In genomic region chr17:80270104-80270503, GRCh38 we compare ENCODE assay signal across 13 cellular contexts. TPM values are rescaled to one million over a fixed set of nuclear protein-coding genes. Genes with fewer than 3 reads are reported as not detected.
A peak's percentile ranks its signal among the peaks of the same experiment; 100 is the strongest.
DNase-seq lines count a peak whose midpoint lies in the region; ATAC-seq, FAIRE-seq and TF ChIP-seq lines count a peak whose summit lies in the region.
"Had no signal": no experiment of that assay in that cellular context is flagged by ENCODE, and none has a peak within 500 bp of the region (broad histone marks: within the 10 kb centered on the region; RNA-seq: fewer than 3 reads in every experiment).

No MANE protein-coding gene starts in this region.

- intact Hi-C loops in CD8-positive, alpha-beta T cell (cut with DNase I, micrococcal nuclease): no loop called here
- intact Hi-C loops in GM12878 (cut with micrococcal nuclease; ENCODE audit: unreplicated experiment): no loop called here

- H4K20me1 ChIP-seq in GM12878 (ENCODE audit: control insufficient read depth, insufficient read depth) (peaks cover 5% of the 10 kb centered on the region), GM23248 (ENCODE audit: insufficient read depth) (no peaks in the 10 kb centered on the region)

- H3K36me3 Mint-ChIP-seq in CD8-positive, alpha-beta T cell: peaks cover 43% of the 10 kb centered on the region
- H3K36me3 Mint-ChIP-seq in endothelial cell (ENCODE audit: low read depth, unreplicated experiment): peaks cover 18% of the 10 kb centered on the region
- H3K36me3 Mint-ChIP-seq: IgD-negative memory B cell had no signal

- CTCF ChIA-PET in CD8-positive, alpha-beta T cell (lab: Charles Lee): interaction anchor here (1.1 to 1.5 kb wide), 2 partner anchors 19 to 74 kb away, joined by 4 read pairs; no protein-coding TSS in a partner anchor
- CTCF ChIA-PET in GM12878 (lab: Yijun Ruan, JAX): interaction anchor here (1.3 kb wide), 1 partner anchor 74 kb away, joined by 6 read pairs; no protein-coding TSS in a partner anchor

- no peak overlapping the region for H3K18ac ChIP-seq in mesenchymal stem cell (ENCODE audit: low read depth in 1 of 2, low read length in 2 of 2)

- H3K4me2 ChIP-seq in GM12878 (ENCODE audit: control insufficient read depth, insufficient read depth): no peak overlapping the region
- no peak overlapping the region for H3K4me2 ChIP-seq in mesenchymal stem cell (ENCODE audit: low read length, poor library complexity, severe bottlenecking)
- no peak overlapping the region for H3K4me2 ChIP-seq in GM23248 (ENCODE audit: unreplicated experiment)

- POLR2A ChIA-PET in CD8-positive, alpha-beta T cell (lab: Charles Lee): interaction anchor here (1.1 kb wide), 1 partner anchor 11 kb away, joined by 4 read pairs; no protein-coding TSS in a partner anchor
- POLR2A ChIA-PET in GM12878 (lab: Charles Lee): interaction anchor here (0.6 kb wide), 1 partner anchor 512 kb away, joined by 3 read pairs; no protein-coding TSS in a partner anchor

- no peak overlapping the region for H2BK5ac ChIP-seq in mesenchymal stem cell (ENCODE audit: low read depth, low read length, poor library complexity, severe bottlenecking)

- H3K23ac ChIP-seq in mesenchymal stem cell (ENCODE audit: low read length in 2 of 2): no peak overlapping the region

- H3K9me2 ChIP-seq in GM23248 (ENCODE audit: insufficient read depth): no peaks in the 10 kb centered on the region

- H2AFZ ChIP-seq in GM12878 (ENCODE audit: control insufficient read depth, low read depth, low read length): no peak overlapping the region
- no peak overlapping the region for H2AFZ ChIP-seq in mesenchymal stem cell (ENCODE audit: low read depth, low read length)
- no peak overlapping the region for H2AFZ ChIP-seq in GM23248

- ATAC-seq in CD8-positive, alpha-beta T cell: no peak
- ATAC-seq in GM12878: no peak

- no peak overlapping the region for H2BK120ac ChIP-seq in mesenchymal stem cell (ENCODE audit: low read depth, low read length)

- no peak overlapping the region for H3K4me3 ChIP-seq in CD8-positive, alpha-beta T cell (ENCODE audit: low read depth, low read length)
- H3K4me3 ChIP-seq in HUES48 (ENCODE audit: low read depth, low read length) (peak overlapping the region; percentile 7; the same call in 1 of the 2 replicates), GM12878 (no peak overlapping the region), mesenchymal stem cell (ENCODE audit: insufficient read depth in 1 of 2, low read depth in 1 of 2, low read length in 2 of 2) (no peak overlapping the region), GM23248 (no peak overlapping the region)
- H3K4me3 ChIP-seq: thyroid gland had no signal

- no peak overlapping the region for H3K27ac ChIP-seq in CD8-positive, alpha-beta T cell (ENCODE audit: low read depth, low read length)
- H3K27ac ChIP-seq in HUES48 (ENCODE audit: low read depth, low read length) (peak overlapping the region; percentile 87), GM12878 (ENCODE audit: control insufficient read depth, insufficient read depth) (no peak overlapping the region), mesenchymal stem cell (ENCODE audit: low read length, poor library complexity, severe bottlenecking) (no peak overlapping the region), GM23248 (no peak overlapping the region)
- H3K27ac ChIP-seq: thyroid gland had no signal

- H3K36me3 ChIP-seq in CD8-positive, alpha-beta T cell (ENCODE audit: insufficient read depth, low read length): peaks cover 45% of the 10 kb centered on the region
- H3K36me3 ChIP-seq in HUES48 (ENCODE audit: control insufficient read depth, insufficient read depth, low read length) (peaks cover 22% of the 10 kb centered on the region), GM12878 (ENCODE audit: control insufficient read depth in 2 of 2, insufficient read depth in 2 of 2, low read length in 1 of 2) (peaks cover 16 to 39% of the 10 kb centered on the region in 2 experiments; a peak in 3 of 4 replicates), mesenchymal stem cell (ENCODE audit: control insufficient read depth in 1 of 2, insufficient read depth in 2 of 2, low read depth in 1 of 2, low read length in 2 of 2) (peaks cover 45 to 63% of the 10 kb centered on the region in 2 experiments), GM23248 (ENCODE audit: low read depth) (peaks cover 3% of the 10 kb centered on the region; the same call in 1 of the 2 replicates)

- no peaks in the 10 kb centered on the region for H3K9me3 Mint-ChIP-seq in CD8-positive, alpha-beta T cell
- H3K9me3 Mint-ChIP-seq in endothelial cell (ENCODE audit: unreplicated experiment): no peaks in the 10 kb centered on the region
- H3K9me3 Mint-ChIP-seq: IgD-negative memory B cell had no signal

- SMC1A ChIA-PET in GM12878 (lab: Charles Lee; ENCODE audit: uncharacterized antibody, unreplicated experiment): interaction anchor here (1.1 kb wide), 1 partner anchor 12 kb away, joined by 3 read pairs; no protein-coding TSS in a partner anchor

- peak overlapping the region; percentile 29 for H4K91ac ChIP-seq in mesenchymal stem cell (ENCODE audit: low read length)

- no peak overlapping the region for H2AK5ac ChIP-seq in mesenchymal stem cell (ENCODE audit: low read length, severe bottlenecking)

- H3K79me2 ChIP-seq in GM12878 (ENCODE audit: control insufficient read depth, insufficient read depth, low read length) (peaks cover 45% of the 10 kb centered on the region), GM23248 (ENCODE audit: insufficient read depth) (peaks cover 8% of the 10 kb centered on the region)

- WGBS in GM12878 (ENCODE audit: insufficient coverage, insufficient replicate concordance, low lambda C conversion rate, missing lambda C conversion rate): 97% methylated on average over 10 of the region's 10 CpGs
- WGBS in mesenchymal stem cell: 83% methylated on average over 10 of the region's 10 CpGs
- 85 to 86% methylated on average over 10 of the region's 10 CpGs for WGBS in GM23248 (ENCODE audit: low coverage in 1 of 2, low lambda C conversion rate in 2 of 2, missing lambda C conversion rate in 2 of 2), 2 experiments

- H3K9me3 ChIP-seq in CD8-positive, alpha-beta T cell (ENCODE audit: low read length): no peaks in the 10 kb centered on the region
- H3K9me3 ChIP-seq in HUES48 (ENCODE audit: control insufficient read depth, insufficient read depth, low read length): no peaks in the 10 kb centered on the region
- H3K9me3 ChIP-seq in GM12878 (replicated peaks; ENCODE audit: control insufficient read depth, insufficient read depth, low read length): no peaks in the 10 kb centered on the region; the same call in 2 of the 3 replicates
- H3K9me3 ChIP-seq in mesenchymal stem cell (ENCODE audit: control insufficient read depth, low read length): no peaks in the 10 kb centered on the region
- H3K9me3 ChIP-seq in GM23248 (ENCODE audit: low read depth): no peaks in the 10 kb centered on the region
- H3K9me3 ChIP-seq: thyroid gland had no signal

- BruUV-seq in GM12878 (replicated peaks; lab: Mats Ljungman, UMichigan): no TSS peak

- peak; percentile 44 for TF ChIP-seq POLR2A in GM12878 (IDR thresholded peaks at IDR 0.05; ENCODE audit: low read depth, low read length)

- H3K4ac ChIP-seq in mesenchymal stem cell (ENCODE audit: low read depth in 1 of 2, low read length in 2 of 2): no peak overlapping the region

- H3K14ac ChIP-seq in mesenchymal stem cell (ENCODE audit: low read length in 2 of 2): no peak overlapping the region

- DNase-seq in CD8-positive, alpha-beta T cell: peak in 1 of 7 experiments; percentile 15
- DNase-seq in GM12878 (ENCODE audit: low read depth, low spot score): no peak
- DNase-seq in mesenchymal stem cell: no peak
- DNase-seq in GM23248: no peak
- DNase-seq in SKM-1 (lab: John Stamatoyannopoulos, UW; ENCODE audit: unreplicated experiment): no peak
- DNase-seq in GM19240 (ENCODE audit: insufficient read length, low spot score): no peak
- DNase-seq in endothelial cell (ENCODE audit: low spot score): no peak
- DNase-seq: left colon, NCI-H1092 treated with DMSO at 0.1 percent for 48 hours, thyroid gland had no signal

- FAIRE-seq in GM12878 (lab: Jason Lieb, UNC): no peak
- FAIRE-seq: TTC549 had no signal

- H3K79me1 ChIP-seq in mesenchymal stem cell (replicated peaks; ENCODE audit: low read length, poor library complexity, severe bottlenecking): peaks cover 37% of the 10 kb centered on the region

- H3K4me1 Mint-ChIP-seq in CD8-positive, alpha-beta T cell (ENCODE audit: low read depth): peaks cover 44% of the 10 kb centered on the region
- peaks cover 15% of the 10 kb centered on the region for H3K4me1 Mint-ChIP-seq in endothelial cell (ENCODE audit: unreplicated experiment)

- no peaks in the 10 kb centered on the region; the same call in 1 of the 2 replicates for H3F3A ChIP-seq in GM23248 (ENCODE audit: insufficient read depth)

- in situ Hi-C loops in GM12878 (cut with MboI) (no loop called here), GM23248 (cut with MboI) (no loop called here)

- TF ChIP-seq EP300 in GM12878 (IDR thresholded peaks at IDR 0.05; ENCODE audit: borderline replicate concordance in 1 of 2, control insufficient read depth in 1 of 2, low read depth in 2 of 2, low read length in 2 of 2): no peak

- peak overlapping the region; percentile 2 for H3K4me3 Mint-ChIP-seq in CD8-positive, alpha-beta T cell
- no peak overlapping the region for H3K4me3 Mint-ChIP-seq in endothelial cell (ENCODE audit: unreplicated experiment)

- no peak for TF ChIP-seq RAD21 in GM12878 (IDR thresholded peaks at IDR 0.05; ENCODE audit: insufficient read depth, low read depth, low read length)

- peak overlapping the region in 1 of 2 experiments; percentile 15 for H2BK12ac ChIP-seq in mesenchymal stem cell (ENCODE audit: low read length in 2 of 2)

- peaks cover 86% of the 10 kb centered on the region for H3K4me1 ChIP-seq in CD8-positive, alpha-beta T cell (ENCODE audit: insufficient read depth, low read length)
- H3K4me1 ChIP-seq in HUES48 (ENCODE audit: control insufficient read depth, insufficient read depth, low read length) (peaks cover 17% of the 10 kb centered on the region), GM12878 (ENCODE audit: control insufficient read depth, insufficient read depth, low read length) (peaks cover 8% of the 10 kb centered on the region), mesenchymal stem cell (ENCODE audit: control insufficient read depth, insufficient read depth, low read depth, low read length) (peaks cover 4% of the 10 kb centered on the region), GM23248 (ENCODE audit: insufficient read depth) (no peaks in the 10 kb centered on the region)
- H3K4me1 ChIP-seq: thyroid gland had no signal

- TF ChIP-seq CTCF in CD8-positive, alpha-beta T cell (IDR thresholded peaks at IDR 0.05): no peak
- no peak for TF ChIP-seq CTCF in GM12878 (IDR thresholded peaks at IDR 0.05 in 2 of 3, conservative IDR thresholded peaks at IDR 0.05 in 1 of 3; ENCODE audit: control insufficient read depth in 2 of 3, extremely low read depth in 1 of 3, insufficient read depth in 1 of 3, low read depth in 3 of 3, low read length in 3 of 3)
- no peak for TF ChIP-seq CTCF in endothelial cell (IDR thresholded peaks at IDR 0.05; ENCODE audit: unreplicated experiment)

- H3K27ac Mint-ChIP-seq in CD8-positive, alpha-beta T cell: peak overlapping the region; percentile 71
- H3K27ac Mint-ChIP-seq in endothelial cell (ENCODE audit: unreplicated experiment): no peak overlapping the region
- H3K27ac Mint-ChIP-seq: IgD-negative memory B cell had no signal

- H4K8ac ChIP-seq in mesenchymal stem cell (ENCODE audit: low read length): no peak overlapping the region

- H3K27me3 Mint-ChIP-seq in CD8-positive, alpha-beta T cell (ENCODE audit: low read depth): no peaks in the 10 kb centered on the region
- peaks cover 10% of the 10 kb centered on the region for H3K27me3 Mint-ChIP-seq in endothelial cell (ENCODE audit: unreplicated experiment)

- RAD21 ChIA-PET in GM12878 (lab: Charles Lee; ENCODE audit: unreplicated experiment): no interaction called here

- H3K27me3 ChIP-seq in CD8-positive, alpha-beta T cell (ENCODE audit: insufficient read depth, low read length): no peaks in the 10 kb centered on the region
- H3K27me3 ChIP-seq in HUES48 (ENCODE audit: control insufficient read depth, insufficient read depth, low read length) (no peaks in the 10 kb centered on the region), GM12878 (replicated peaks in 1 of 2; ENCODE audit: control insufficient read depth in 2 of 2, insufficient read depth in 2 of 2, low read length in 1 of 2) (no peaks in the 10 kb centered on the region), mesenchymal stem cell (ENCODE audit: control insufficient read depth in 1 of 2, insufficient read depth in 1 of 2, low read length in 2 of 2) (no peaks in the 10 kb centered on the region), GM23248 (replicated peaks; ENCODE audit: insufficient read depth) (no peaks in the 10 kb centered on the region)
- H3K27me3 ChIP-seq: thyroid gland had no signal

- no peak overlapping the region for H2BK15ac ChIP-seq in mesenchymal stem cell (ENCODE audit: low read depth, poor library complexity, severe bottlenecking)

- H3K9ac ChIP-seq in HUES48 (ENCODE audit: low read depth, low read length) (no peak overlapping the region), GM12878 (ENCODE audit: control insufficient read depth, insufficient read depth, low read length) (no peak overlapping the region), mesenchymal stem cell (ENCODE audit: low read length) (no peak overlapping the region), GM23248 (no peak overlapping the region)

RNA-seq across cellular contexts. Expression of gene RNF213, which starts 9.5 kb away (rescaled TPM):
- total RNA-seq in CD8-positive, alpha-beta T cell: 100 to 1,000 TPM; 318 to 336 TPM
- total RNA-seq in GM12878 (2013; cell fraction: nucleolus; rRNA removed): 595 and 707 TPM in 2 replicates
- total RNA-seq in GM12878 (2014; rRNA removed) (84.7 and 105 TPM in 2 replicates), GM12878 (2014; rRNA removed; fragmentation: Illumina TruSeq; extraction: Trizol) (54.8 and 60.3 TPM in 2 replicates), GM12878 (2021) (129 and 145 TPM in 2 replicates), endothelial cell (ENCODE audit: unreplicated experiment) (110 TPM)
- 66.3 TPM for polyA plus RNA-seq in GM12878 (2011; ENCODE audit: low read depth)
- polyA plus RNA-seq in GM12878 (2011; rRNA removed) (58.2 and 76.8 TPM in 2 replicates), GM12878 (2014; fragmentation: Illumina TruSeq; extraction: Trizol) (97.1 and 113 TPM in 2 replicates), GM12878 (2014; fragmentation: Nextera tagmentation; extraction: Ambion mirVana) (10 to 100 TPM; 18.6 to 23.6 TPM), GM12878 (2014; rRNA removed) (79.3 and 95.1 TPM in 2 replicates), GM12878 (2016; fragmentation: Nextera tagmentation; extraction: Ambion mirVana) (10 to 100 TPM; 52.4 to 53.6 TPM), GM23248 (2016; fragmentation: Nextera tagmentation; extraction: Ambion mirVana) (16.7 and 18.8 TPM in 2 replicates)
- 51.9 and 56.6 TPM in 2 replicates for polyA plus RNA-seq in GM12878 (2011; cell fraction: cytosol; rRNA removed)
- polyA plus RNA-seq in GM12878 (2011; cell fraction: nucleus; rRNA removed): 460 and 635 TPM in 2 replicates
- polyA plus RNA-seq in GM12878 (2012): 82.0 and 104 TPM in 2 replicates
- polyA minus RNA-seq in GM12878 (2011; rRNA and poly(A)+ RNA removed): 191 and 202 TPM in 2 replicates
- 72.8 and 86.2 TPM in 2 replicates for polyA minus RNA-seq in GM12878 (2011; cell fraction: cytosol; rRNA and poly(A)+ RNA removed)
- 196 and 291 TPM in 2 replicates for polyA minus RNA-seq in GM12878 (2011; cell fraction: nucleus; rRNA and poly(A)+ RNA removed)
- polyA plus RNA-seq in mesenchymal stem cell (2013, experiment 1 of 2): 21.7 TPM
- 18.9 TPM for polyA plus RNA-seq in mesenchymal stem cell (2013, experiment 2 of 2)
- total RNA-seq in GM23248 (2014; rRNA removed; shearing (Covaris generic)): 45.0 and 62.3 TPM in 2 replicates

RNA-seq across cellular contexts. Expression of gene SLC26A11, which starts 49.9 kb away (rescaled TPM):
- total RNA-seq in CD8-positive, alpha-beta T cell: 10 to 100 TPM; 44.4 to 48.7 TPM
- total RNA-seq in GM12878 (2013; cell fraction: nucleolus; rRNA removed): 14.5 and 18.3 TPM in 2 replicates
- 2.1 and 3.3 TPM in 2 replicates for total RNA-seq in GM12878 (2014; rRNA removed)
- 0.46 and 0.54 TPM in 2 replicates for total RNA-seq in GM12878 (2014; rRNA removed; fragmentation: Illumina TruSeq; extraction: Trizol)
- total RNA-seq in GM12878 (2021): 1.5 and 2.2 TPM in 2 replicates
- polyA plus RNA-seq in GM12878 (2011; ENCODE audit: low read depth): 2.1 TPM
- polyA plus RNA-seq in GM12878 (2011; rRNA removed): 0.36 and 0.65 TPM in 2 replicates
- 1.0 and 1.4 TPM in 2 replicates for polyA plus RNA-seq in GM12878 (2011; cell fraction: cytosol; rRNA removed)
- 12.5 and 13.2 TPM in 2 replicates for polyA plus RNA-seq in GM12878 (2011; cell fraction: nucleus; rRNA removed)
- 4.4 and 5.4 TPM in 2 replicates for polyA plus RNA-seq in GM12878 (2012)
- polyA plus RNA-seq in GM12878 (2014; fragmentation: Illumina TruSeq; extraction: Trizol): 0.22 and 0.73 TPM in 2 replicates
- polyA plus RNA-seq in GM12878 (2014; fragmentation: Nextera tagmentation; extraction: Ambion mirVana): under 1 TPM in 1 of 2 experiments, not detected in 1; 0.05 TPM
- 4.1 TPM in 2 replicates for polyA plus RNA-seq in GM12878 (2014; rRNA removed)
- polyA plus RNA-seq in GM12878 (2016; fragmentation: Nextera tagmentation; extraction: Ambion mirVana): 1 to 10 TPM; 1.2 to 2.2 TPM
- 0.44 and 0.46 TPM in 2 replicates for polyA minus RNA-seq in GM12878 (2011; rRNA and poly(A)+ RNA removed)
- not detected in 2 replicates for polyA minus RNA-seq in GM12878 (2011; cell fraction: cytosol; rRNA and poly(A)+ RNA removed)
- polyA minus RNA-seq in GM12878 (2011; cell fraction: nucleus; rRNA and poly(A)+ RNA removed): 2.8 and 4.0 TPM in 2 replicates
- polyA plus RNA-seq in mesenchymal stem cell (2013, experiment 1 of 2): 16.2 TPM
- 15.6 TPM for polyA plus RNA-seq in mesenchymal stem cell (2013, experiment 2 of 2)
- total RNA-seq in GM23248 (2014; rRNA removed; shearing (Covaris generic)): 13.9 and 16.3 TPM in 2 replicates
- polyA plus RNA-seq in GM23248 (2016; fragmentation: Nextera tagmentation; extraction: Ambion mirVana): 11.4 and 11.9 TPM in 2 replicates
- 50.1 TPM for total RNA-seq in endothelial cell (ENCODE audit: unreplicated experiment)

RNA-seq across cellular contexts. Expression of gene SGSH, which starts 50.0 kb away (rescaled TPM):
- 10 to 100 TPM; 80.3 to 86.6 TPM for total RNA-seq in CD8-positive, alpha-beta T cell
- 53.8 and 65.3 TPM in 2 replicates for total RNA-seq in GM12878 (2013; cell fraction: nucleolus; rRNA removed)
- total RNA-seq in GM12878 (2014; rRNA removed) (4.4 and 4.5 TPM in 2 replicates), GM12878 (2014; rRNA removed; fragmentation: Illumina TruSeq; extraction: Trizol) (3.4 and 3.9 TPM in 2 replicates), GM12878 (2021) (12.0 and 16.0 TPM in 2 replicates), endothelial cell (ENCODE audit: unreplicated experiment) (76.0 TPM)
- 11.0 TPM for polyA plus RNA-seq in GM12878 (2011; ENCODE audit: low read depth)
- polyA plus RNA-seq in GM12878 (2011; rRNA removed) (5.8 and 6.2 TPM in 2 replicates), GM12878 (2014; fragmentation: Illumina TruSeq; extraction: Trizol) (4.5 and 5.7 TPM in 2 replicates), GM12878 (2014; fragmentation: Nextera tagmentation; extraction: Ambion mirVana) (1 to 10 TPM in 1 of 2 experiments, under 1 TPM in 1; 0.13 to 1.3 TPM), GM12878 (2014; rRNA removed) (10.2 and 12.9 TPM in 2 replicates), GM12878 (2016; fragmentation: Nextera tagmentation; extraction: Ambion mirVana) (10 to 100 TPM; 14.0 to 17.2 TPM), GM23248 (2016; fragmentation: Nextera tagmentation; extraction: Ambion mirVana) (63.5 and 69.8 TPM in 2 replicates)
- 7.8 and 9.5 TPM in 2 replicates for polyA plus RNA-seq in GM12878 (2011; cell fraction: cytosol; rRNA removed)
- 69.7 and 83.3 TPM in 2 replicates for polyA plus RNA-seq in GM12878 (2011; cell fraction: nucleus; rRNA removed)
- polyA plus RNA-seq in GM12878 (2012): 22.7 and 24.5 TPM in 2 replicates
- 3.8 and 4.3 TPM in 2 replicates for polyA minus RNA-seq in GM12878 (2011; rRNA and poly(A)+ RNA removed)
- polyA minus RNA-seq in GM12878 (2011; cell fraction: cytosol; rRNA and poly(A)+ RNA removed): 4.9 and 10.6 TPM in 2 replicates
- polyA minus RNA-seq in GM12878 (2011; cell fraction: nucleus; rRNA and poly(A)+ RNA removed): 6.4 and 13.8 TPM in 2 replicates
- polyA plus RNA-seq in mesenchymal stem cell (2013, experiment 1 of 2): 59.2 TPM
- 59.8 TPM for polyA plus RNA-seq in mesenchymal stem cell (2013, experiment 2 of 2)
- 21.2 and 35.2 TPM in 2 replicates for total RNA-seq in GM23248 (2014; rRNA removed; shearing (Covaris generic))
